8 cellular contexts compared by ENCODE assay signal in genomic region chr14:52706724-52707706, GRCh38.
DNase-seq lines count a peak whose midpoint lies in the region; ATAC-seq and TF ChIP-seq lines count a peak whose summit lies in the region.

Gene PSMC6, plus strand, starts transcription at chr14:52707200. Its CDS starts 20 bp downstream, at chr14:52707220.

- no peak for TF ChIP-seq EP300 in Ishikawa (IDR thresholded peaks at IDR 0.05; ENCODE audit: borderline replicate concordance)

- H3K27me3 ChIP-seq in mucosa of rectum (ENCODE audit: control insufficient read depth in 2 of 2, insufficient read depth in 2 of 2, low read length in 2 of 2) = no peaks in the 10 kb centered on the region

- TF ChIP-seq RAD21 in Ishikawa (IDR thresholded peaks at IDR 0.05; ENCODE audit: low read depth) = no peak

- peak within 1 kb of the TSS; percentile 81 to 87 for H3K9ac ChIP-seq in mucosa of rectum (ENCODE audit: low read depth in 1 of 2, low read length in 2 of 2)

- peaks cover 21 to 30% of the 10 kb centered on the region in 2 donors for H3K36me3 ChIP-seq in mucosa of rectum (ENCODE audit: control insufficient read depth in 2 of 2, insufficient read depth in 2 of 2, low read length in 2 of 2)

- H3K4me3 ChIP-seq in mucosa of rectum (ENCODE audit: low read length in 2 of 2) = peak within 1 kb of the TSS; percentile 78 to 99

- peak; percentile 96 for ATAC-seq in GM21619 (IDR thresholded peaks at IDR 0.05; ENCODE audit: unreplicated experiment)

- DNase-seq in DMS153 treated with DMSO at 0.1 percent for 48 hours (lab: John Stamatoyannopoulos, UW; ENCODE audit: unreplicated experiment) (peak; percentile 88), OCI-M2 (lab: John Stamatoyannopoulos, UW; ENCODE audit: unreplicated experiment) (peak; percentile 90), activated T-cell treated with anti-CD3 and anti-CD28 coated beads for 4 hours (peak; percentile 95), epithelial cell of prostate (ENCODE audit: low read depth, low spot score) (peak; percentile 44)
- peak; percentile 96 for DNase-seq in stimulated activated CD8-positive, alpha-beta memory T cell treated with anti-CD3 and anti-CD28 coated beads, Interleukin-4, amount 100 ng/mL, for 48 hours

- H3K27ac ChIP-seq in epithelial cell of prostate (peak within 1 kb of the TSS; percentile 94), mucosa of rectum (ENCODE audit: low read depth in 2 of 2, low read length in 2 of 2) (peak within 1 kb of the TSS; percentile 92 to 94)

- peaks cover 0 to 16% of the 10 kb centered on the region in 2 donors for H3K4me1 ChIP-seq in mucosa of rectum (ENCODE audit: control insufficient read depth in 2 of 2, insufficient read depth in 2 of 2, low read length in 2 of 2)

- no peaks in the 10 kb centered on the region for H3K9me3 ChIP-seq in mucosa of rectum (ENCODE audit: control insufficient read depth in 2 of 2, low read length in 2 of 2)

TF ChIP-seq in Ishikawa, 13 proteins besides CTCF, POLR2A, EP300 and RAD21:
- TF ChIP-seq MAX (IDR thresholded peaks at IDR 0.05) (peak; percentile 30; the same call in 1 of the 2 replicates), YY1 (IDR thresholded peaks at IDR 0.05; ENCODE audit: low read depth) (peak; percentile 97), TCF12 (IDR thresholded peaks at IDR 0.05; ENCODE audit: low read depth) (peak; percentile 65), TAF1 (IDR thresholded peaks at IDR 0.05; ENCODE audit: low read depth) (peak; percentile 96), CEBPB (IDR thresholded peaks at IDR 0.05) (no peak), NFIC (IDR thresholded peaks at IDR 0.05) (no peak)

Comparison
In these comparisons a context has a peak if more than half of its experiments do, and no peak if none do; other contexts are left out.
1. Peak in every context shown above with its lines: DNase-seq, ATAC-seq, H3K4me3 ChIP-seq and H3K27ac ChIP-seq.
2. DNase-seq: peak in every context shown above with its lines; median percentile 96 in stimulated activated CD8-positive, alpha-beta memory T cell treated with anti-CD3 and anti-CD28 coated beads, Interleukin-4, amount 100 ng/mL, for 48 hours; 95 in activated T-cell treated with anti-CD3 and anti-CD28 coated beads for 4 hours; 90 in OCI-M2; 88 in DMS153 treated with DMSO at 0.1 percent for 48 hours; 44 in epithelial cell of prostate.